In the genomic region with DNA sequence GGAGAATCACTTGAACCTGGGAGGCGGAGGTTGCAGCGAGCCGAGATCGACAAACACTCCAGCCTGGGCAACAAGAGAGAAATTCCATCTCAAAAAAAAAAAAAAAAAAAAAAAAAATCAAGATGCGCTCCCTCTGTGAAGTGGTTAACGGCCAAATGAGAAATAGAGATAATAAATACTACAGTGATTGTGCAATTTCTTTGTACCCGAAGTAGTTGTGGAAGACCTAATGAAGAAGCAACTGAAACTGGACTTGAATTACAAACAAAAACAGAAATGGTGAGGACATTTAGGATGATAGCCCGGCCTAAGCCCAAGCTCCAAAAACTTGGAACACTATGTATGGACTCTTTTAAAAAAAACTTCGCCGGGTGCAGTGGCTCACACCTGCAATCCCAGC, we compare ENCODE assay signal across 20 cellular contexts. TPM values are rescaled to one million over a fixed set of nuclear protein-coding genes. Genes with fewer than 3 reads are reported as not detected.
DNase-seq lines count a peak whose midpoint lies in the region; ATAC-seq and TF ChIP-seq lines count a peak whose summit lies in the region.
"Had no signal": no experiment of that assay in that cellular context is flagged by ENCODE, and none has a peak within 500 bp of the region (broad histone marks: within the 10 kb centered on the region; RNA-seq: fewer than 3 reads in every experiment).

No MANE protein-coding gene starts in this region.

- peaks cover 13% of the 10 kb centered on the region for H3K36me3 Mint-ChIP-seq in activated CD8-positive, alpha-beta T cell treated with anti-CD3 and anti-CD28 coated beads, Interleukin-2, amount 10 ng/mL, durations not matched to agents 7 days and 5 days (ENCODE audit: low read depth)
- H3K36me3 Mint-ChIP-seq in T-cell, result no peaks in the 10 kb centered on the region
- H3K36me3 Mint-ChIP-seq: type B pancreatic cell had no signal

- H3K27ac ChIP-seq in ACC112 (ENCODE audit: low read depth, low read length) (peak overlapping the region; percentile 99), AG04450 (ENCODE audit: low read depth, low read length) (peak overlapping the region; percentile 31), right lobe of liver (peak overlapping the region in 2 of 3 donors; percentile 54 to 61), gastroesophageal sphincter (no peak overlapping the region)

- H3K4me3 ChIP-seq in ACC112 (ENCODE audit: low read depth, low read length) (no peak overlapping the region), AG04450 (ENCODE audit: low read depth, low read length) (no peak overlapping the region), right lobe of liver (no peak overlapping the region), gastroesophageal sphincter (no peak overlapping the region)
- H3K4me3 ChIP-seq: dorsolateral prefrontal cortex, GM23338 had no signal

- no peaks in the 10 kb centered on the region for H3K79me2 ChIP-seq in ACC112 (ENCODE audit: control insufficient read depth, insufficient read depth, low read length, unreplicated experiment)

- H3K4me1 ChIP-seq in ACC112 (ENCODE audit: control insufficient read depth, insufficient read depth, low read length, unreplicated experiment) (peaks cover 32% of the 10 kb centered on the region), right lobe of liver (no peaks in the 10 kb centered on the region), gastroesophageal sphincter (no peaks in the 10 kb centered on the region)

- peak overlapping the region; percentile 83 for H3K27ac Mint-ChIP-seq in activated CD8-positive, alpha-beta T cell treated with anti-CD3 and anti-CD28 coated beads, Interleukin-2, amount 10 ng/mL, durations not matched to agents 7 days and 5 days
- peak overlapping the region in 1 of 2 donors; percentile 80 for H3K27ac Mint-ChIP-seq in T-cell
- H3K27ac Mint-ChIP-seq: GM23338, type B pancreatic cell had no signal

- H3K27me3 Mint-ChIP-seq in activated CD8-positive, alpha-beta T cell treated with anti-CD3 and anti-CD28 coated beads, Interleukin-2, amount 10 ng/mL, durations not matched to agents 7 days and 5 days (ENCODE audit: low read depth), result no peaks in the 10 kb centered on the region
- H3K27me3 Mint-ChIP-seq in T-cell, result no peaks in the 10 kb centered on the region
- H3K27me3 Mint-ChIP-seq: type B pancreatic cell had no signal

- no peaks in the 10 kb centered on the region for H3K27me3 ChIP-seq in ACC112 (ENCODE audit: insufficient read depth, low read length)
- no peaks in the 10 kb centered on the region for H3K27me3 ChIP-seq in AG04450 (ENCODE audit: control insufficient read depth, insufficient read depth, low read length)
- H3K27me3 ChIP-seq in right lobe of liver, result no peaks in the 10 kb centered on the region
- H3K27me3 ChIP-seq in gastroesophageal sphincter, result no peaks in the 10 kb centered on the region
- H3K27me3 ChIP-seq: dorsolateral prefrontal cortex had no signal

- H2AFZ ChIP-seq in ACC112 (ENCODE audit: low read length, unreplicated experiment), result no peak overlapping the region
- H2AFZ ChIP-seq: GM23338 had no signal

- no peak for TF ChIP-seq POLR2A in right lobe of liver (IDR thresholded peaks at IDR 0.05)
- no peak for TF ChIP-seq POLR2A in gastroesophageal sphincter (IDR thresholded peaks at IDR 0.05)

- 91% methylated on average over 10 of the region's 10 CpGs for WGBS in right lobe of liver (ENCODE audit: insufficient coverage, low coverage, low lambda C conversion rate, missing lambda C conversion rate)
- WGBS in gastroesophageal sphincter (ENCODE audit: low coverage in 1 of 2), 2 donors, result 91 to 97% methylated on average over 4 to 7 of the region's 10 CpGs

- no peak overlapping the region for H3K4me3 Mint-ChIP-seq in activated CD8-positive, alpha-beta T cell treated with anti-CD3 and anti-CD28 coated beads, Interleukin-2, amount 10 ng/mL, durations not matched to agents 7 days and 5 days
- H3K4me3 Mint-ChIP-seq in T-cell, result no peak overlapping the region
- H3K4me3 Mint-ChIP-seq: GM23338, type B pancreatic cell had no signal

- no peak for TF ChIP-seq EP300 in gastroesophageal sphincter (IDR thresholded peaks at IDR 0.05)

- peaks cover 51% of the 10 kb centered on the region for H3K4me1 Mint-ChIP-seq in activated CD8-positive, alpha-beta T cell treated with anti-CD3 and anti-CD28 coated beads, Interleukin-2, amount 10 ng/mL, durations not matched to agents 7 days and 5 days (ENCODE audit: low read depth)
- peaks cover 35 to 48% (median 45%) of the 10 kb centered on the region in 3 donors for H3K4me1 Mint-ChIP-seq in T-cell
- H3K4me1 Mint-ChIP-seq: GM23338 had no signal

- DNase-seq in AG04450 (ENCODE audit: low read depth, low spot score) (no peak), right lobe of liver (no peak), KG1 (lab: John Stamatoyannopoulos, UW) (no peak), T-cell (no peak)
- no peak for DNase-seq in activated CD8-positive, alpha-beta T cell treated with anti-CD3 and anti-CD28 coated beads, Interleukin-2, amount 10 ng/mL, durations not matched to agents 7 days and 5 days
- DNase-seq: activated CD4-positive, alpha-beta T cell treated with anti-CD3 and anti-CD28 coated beads, Interleukin-2, amount 50 U/mL, for 1 hour; amniotic stem cell; caudate nucleus; dorsolateral prefrontal cortex; Karpas-422; left ventricle myocardium superior; NCI-H1092; NCI-H2081 treated with DMSO at 0.1 percent for 48 hours; NCI-H510A; NK-92 treated with Interleukin-12 subunit alpha and Interleukin-12 subunit beta, amount 100 ng/mL, for 24 hours; occipital lobe had no signal

- intact Hi-C loops in right lobe of liver (cut with DNase I), result no loop called here

- H3K36me3 ChIP-seq in ACC112 (ENCODE audit: insufficient read depth, low read length) (no peaks in the 10 kb centered on the region), right lobe of liver (no peaks in the 10 kb centered on the region), gastroesophageal sphincter (no peaks in the 10 kb centered on the region)

- POLR2A ChIA-PET in AG04450 (lab: Yijun Ruan, JAX), result interaction anchor here (1.8 kb wide), 1 partner anchor 45 kb away, joined by 8 read pairs; no protein-coding TSS in a partner anchor
- POLR2A ChIA-PET in activated CD8-positive, alpha-beta T cell treated with anti-CD3 and anti-CD28 coated beads, Interleukin-2, amount 10 ng/mL, durations not matched to agents 7 days and 5 days (lab: Charles Lee), result interaction anchor here (2.0 kb wide), 1 partner anchor 72 kb away, joined by 6 read pairs; no protein-coding TSS in a partner anchor
- POLR2A ChIA-PET in T-cell (lab: Charles Lee), result interaction anchor here (0.6 to 1.1 kb wide), 3 partner anchors 12 to 190 kb away, joined by 3 to 10 read pairs (median 3); no protein-coding TSS in a partner anchor

- H3K9me3 Mint-ChIP-seq in activated CD8-positive, alpha-beta T cell treated with anti-CD3 and anti-CD28 coated beads, Interleukin-2, amount 10 ng/mL, durations not matched to agents 7 days and 5 days (ENCODE audit: insufficient read depth), result no peaks in the 10 kb centered on the region
- no peaks in the 10 kb centered on the region for H3K9me3 Mint-ChIP-seq in T-cell
- H3K9me3 Mint-ChIP-seq: type B pancreatic cell had no signal

- TF ChIP-seq CTCF in AG04450 (IDR thresholded peaks at IDR 0.05; ENCODE audit: low read depth, low read length) (no peak), right lobe of liver (IDR thresholded peaks at IDR 0.05) (no peak), gastroesophageal sphincter (IDR thresholded peaks at IDR 0.05) (no peak)

- H3K9me3 ChIP-seq in AG04450 (ENCODE audit: control insufficient read depth, insufficient read depth, low read length) (no peaks in the 10 kb centered on the region), right lobe of liver (no peaks in the 10 kb centered on the region), gastroesophageal sphincter (no peaks in the 10 kb centered on the region)

- CTCF ChIA-PET in AG04450 (lab: Charles Lee), result no interaction called here
- CTCF ChIA-PET in activated CD8-positive, alpha-beta T cell treated with anti-CD3 and anti-CD28 coated beads, Interleukin-2, amount 10 ng/mL, durations not matched to agents 7 days and 5 days (lab: Charles Lee), result interaction anchor here (2.8 to 3.5 kb wide), 6 partner anchors 10 to 45 kb away, joined by 9 to 41 read pairs (median 12); a partner anchor contains a TSS
- CTCF ChIA-PET in T-cell (lab: Charles Lee), result interaction anchor here (0.7 to 2.3 kb wide), 2 partner anchors 40 to 615 kb away, joined by 4 to 9 read pairs; no protein-coding TSS in a partner anchor

- no peak for ATAC-seq in activated CD8-positive, alpha-beta T cell treated with anti-CD3 and anti-CD28 coated beads, Interleukin-2, amount 10 ng/mL, durations not matched to agents 7 days and 5 days
- ATAC-seq in right lobe of liver (no peak), T-cell (replicated peaks in 1 of 4) (no peak), gastroesophageal sphincter (no peak)
- ATAC-seq: GM23338, left ventricle myocardium superior had no signal

RNA-seq across cellular contexts. Expression of a gene that starts 44.2 kb away (rescaled TPM):
- 50.2 and 67.8 TPM in 2 replicates for polyA plus RNA-seq in AG04450 (2011; rRNA removed)
- polyA minus RNA-seq in AG04450 (2011; rRNA and poly(A)+ RNA removed), result 124 and 154 TPM in 2 replicates
- total RNA-seq in activated CD8-positive, alpha-beta T cell treated with anti-CD3 and anti-CD28 coated beads, Interleukin-2, amount 10 ng/mL, durations not matched to agents 7 days and 5 days, result 10 to 100 TPM; 38.2 to 39.5 TPM
- total RNA-seq in right lobe of liver (10 to 100 TPM in 5 of 6 experiments, 1 to 10 TPM in 1; 8.9 to 16.1 (median 13.7) TPM), T-cell (100 to 1,000 TPM in 1 of 5 donors, 10 to 100 TPM in 4; 56.4 to 114 (median 72.2) TPM), gastroesophageal sphincter (10 to 100 TPM; 54.4 to 77.9 (median 62.9) TPM)

RNA-seq across cellular contexts. Expression of a gene that starts 45.0 kb away (rescaled TPM):
- polyA plus RNA-seq in AG04450 (2011; rRNA removed), result 0.82 and 1.2 TPM in 2 replicates
- polyA minus RNA-seq in AG04450 (2011; rRNA and poly(A)+ RNA removed), result 0.52 and 0.92 TPM in 2 replicates
- 1 to 10 TPM in 1 of 2 experiments, under 1 TPM in 1; 0.18 to 1.2 TPM for total RNA-seq in activated CD8-positive, alpha-beta T cell treated with anti-CD3 and anti-CD28 coated beads, Interleukin-2, amount 10 ng/mL, durations not matched to agents 7 days and 5 days
- total RNA-seq in right lobe of liver, result under 1 TPM; 0.09 to 0.34 (median 0.13) TPM
- total RNA-seq in T-cell, result under 1 TPM; 0.47 to 0.95 (median 0.90) TPM
- 1 to 10 TPM; 2.1 to 4.7 (median 3.6) TPM for total RNA-seq in gastroesophageal sphincter

Comparison
In these comparisons a context has a peak if more than half of its experiments do, and no peak if none do; other contexts are left out.
1. H3K27ac ChIP-seq: peak in ACC112 (single experiment), AG04450 (single experiment) and right lobe of liver (2 of 3); none in gastroesophageal sphincter (0 of 4).